In the genomic region with DNA sequence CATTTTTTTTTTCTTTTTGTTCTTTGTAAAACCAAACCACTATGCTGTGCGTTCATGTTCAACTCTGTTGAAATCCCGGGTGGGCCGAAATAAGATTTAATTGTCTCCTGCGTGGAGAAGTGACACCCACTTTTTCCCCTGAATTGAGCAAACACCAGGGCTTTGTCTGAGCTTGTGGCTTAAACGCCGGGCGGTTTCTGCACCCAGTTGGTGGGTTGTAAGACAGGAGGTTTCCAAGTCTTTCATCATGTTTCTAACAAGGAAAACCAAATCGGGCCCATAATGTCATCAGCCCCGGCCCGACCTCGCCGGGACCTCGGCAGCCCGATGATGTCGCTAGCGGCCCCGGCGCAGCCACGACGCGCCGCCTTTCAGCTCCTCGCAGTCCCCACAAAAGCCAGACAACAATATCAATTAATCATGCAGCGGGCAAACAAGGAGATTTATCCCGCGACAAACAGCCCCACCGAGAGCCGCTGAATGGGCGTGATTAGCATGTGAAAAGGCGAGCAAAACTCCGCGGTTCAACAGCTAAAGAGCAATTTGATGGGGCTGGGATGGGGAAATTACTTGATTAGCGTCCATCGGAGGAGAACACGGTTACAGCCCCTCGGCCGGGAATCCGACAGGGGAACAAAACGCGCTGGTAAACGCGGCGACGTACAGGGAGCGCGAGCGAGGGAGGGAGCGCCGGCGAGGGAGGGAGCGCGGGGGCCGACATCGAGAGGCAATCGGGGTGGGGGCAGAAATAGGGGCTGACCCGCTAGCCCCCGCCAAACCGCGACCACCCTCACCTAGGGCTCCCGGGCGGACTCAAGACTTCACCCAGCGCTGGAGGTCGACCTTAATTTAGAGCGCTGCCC, we compare ENCODE assay signal across 1 cellular context.
TF ChIP-seq lines count a peak whose summit lies in the region.

No MANE protein-coding gene starts in this region.

TF ChIP-seq in HepG2, 621 proteins besides CTCF, POLR2A, EP300 and RAD21 (continued from another document):
- TF ChIP-seq, protein P1, sequence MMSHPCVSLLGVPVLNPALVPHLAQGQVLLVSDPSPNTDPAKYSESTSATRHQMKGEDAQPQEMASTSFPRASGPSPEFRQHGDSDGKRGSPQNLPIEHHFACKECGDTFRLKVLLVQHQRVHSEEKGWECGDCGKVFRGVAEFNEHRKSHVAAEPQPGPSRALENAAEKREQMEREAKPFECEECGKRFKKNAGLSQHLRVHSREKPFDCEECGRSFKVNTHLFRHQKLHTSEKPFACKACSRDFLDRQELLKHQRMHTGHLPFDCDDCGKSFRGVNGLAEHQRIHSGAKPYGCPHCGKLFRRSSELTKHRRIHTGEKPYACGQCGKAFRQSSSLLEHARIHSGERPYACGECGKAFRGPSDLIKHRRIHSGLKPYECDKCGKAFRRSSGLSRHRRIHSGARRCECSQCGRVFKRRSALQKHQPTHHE (CRISPR knock-in tag; IDR thresholded peaks at IDR 0.05; ENCODE audit: borderline replicate concordance): no peak
- TF ChIP-seq ZNF124 (CRISPR knock-in tag; IDR thresholded peaks at IDR 0.05) (no peak), ZNF737 (CRISPR knock-in tag; IDR thresholded peaks at IDR 0.05; ENCODE audit: borderline replicate concordance) (no peak), ZNF530 (CRISPR knock-in tag; IDR thresholded peaks at IDR 0.05; ENCODE audit: low read depth) (no peak), DNMT1 (CRISPR knock-in tag; IDR thresholded peaks at IDR 0.05) (0 out of 2 replicates have a peak, but pooled peaks have one; percentile 14), PCBP1 (IDR thresholded peaks at IDR 0.05; ENCODE audit: borderline replicate concordance, low read depth, low read length) (0 out of 2 replicates have a peak, but pooled peaks have one; percentile 57)
- TF ChIP-seq, protein P2, sequence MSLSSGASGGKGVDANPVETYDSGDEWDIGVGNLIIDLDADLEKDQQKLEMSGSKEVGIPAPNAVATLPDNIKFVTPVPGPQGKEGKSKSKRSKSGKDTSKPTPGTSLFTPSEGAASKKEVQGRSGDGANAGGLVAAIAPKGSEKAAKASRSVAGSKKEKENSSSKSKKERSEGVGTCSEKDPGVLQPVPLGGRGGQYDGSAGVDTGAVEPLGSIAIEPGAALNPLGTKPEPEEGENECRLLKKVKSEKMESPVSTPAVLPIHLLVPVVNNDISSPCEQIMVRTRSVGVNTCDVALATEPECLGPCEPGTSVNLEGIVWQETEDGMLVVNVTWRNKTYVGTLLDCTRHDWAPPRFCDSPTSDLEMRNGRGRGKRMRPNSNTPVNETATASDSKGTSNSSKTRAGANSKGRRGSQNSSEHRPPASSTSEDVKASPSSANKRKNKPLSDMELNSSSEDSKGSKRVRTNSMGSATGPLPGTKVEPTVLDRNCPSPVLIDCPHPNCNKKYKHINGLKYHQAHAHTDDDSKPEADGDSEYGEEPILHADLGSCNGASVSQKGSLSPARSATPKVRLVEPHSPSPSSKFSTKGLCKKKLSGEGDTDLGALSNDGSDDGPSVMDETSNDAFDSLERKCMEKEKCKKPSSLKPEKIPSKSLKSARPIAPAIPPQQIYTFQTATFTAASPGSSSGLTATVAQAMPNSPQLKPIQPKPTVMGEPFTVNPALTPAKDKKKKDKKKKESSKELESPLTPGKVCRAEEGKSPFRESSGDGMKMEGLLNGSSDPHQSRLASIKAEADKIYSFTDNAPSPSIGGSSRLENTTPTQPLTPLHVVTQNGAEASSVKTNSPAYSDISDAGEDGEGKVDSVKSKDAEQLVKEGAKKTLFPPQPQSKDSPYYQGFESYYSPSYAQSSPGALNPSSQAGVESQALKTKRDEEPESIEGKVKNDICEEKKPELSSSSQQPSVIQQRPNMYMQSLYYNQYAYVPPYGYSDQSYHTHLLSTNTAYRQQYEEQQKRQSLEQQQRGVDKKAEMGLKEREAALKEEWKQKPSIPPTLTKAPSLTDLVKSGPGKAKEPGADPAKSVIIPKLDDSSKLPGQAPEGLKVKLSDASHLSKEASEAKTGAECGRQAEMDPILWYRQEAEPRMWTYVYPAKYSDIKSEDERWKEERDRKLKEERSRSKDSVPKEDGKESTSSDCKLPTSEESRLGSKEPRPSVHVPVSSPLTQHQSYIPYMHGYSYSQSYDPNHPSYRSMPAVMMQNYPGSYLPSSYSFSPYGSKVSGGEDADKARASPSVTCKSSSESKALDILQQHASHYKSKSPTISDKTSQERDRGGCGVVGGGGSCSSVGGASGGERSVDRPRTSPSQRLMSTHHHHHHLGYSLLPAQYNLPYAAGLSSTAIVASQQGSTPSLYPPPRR (CRISPR knock-in tag; IDR thresholded peaks at IDR 0.05; ENCODE audit: borderline replicate concordance): no peak
TF ChIP-seq in HepG2: peak in this region for 2.
